Comparison of ENCODE assay signal across 13 cellular contexts in the genomic region with DNA sequence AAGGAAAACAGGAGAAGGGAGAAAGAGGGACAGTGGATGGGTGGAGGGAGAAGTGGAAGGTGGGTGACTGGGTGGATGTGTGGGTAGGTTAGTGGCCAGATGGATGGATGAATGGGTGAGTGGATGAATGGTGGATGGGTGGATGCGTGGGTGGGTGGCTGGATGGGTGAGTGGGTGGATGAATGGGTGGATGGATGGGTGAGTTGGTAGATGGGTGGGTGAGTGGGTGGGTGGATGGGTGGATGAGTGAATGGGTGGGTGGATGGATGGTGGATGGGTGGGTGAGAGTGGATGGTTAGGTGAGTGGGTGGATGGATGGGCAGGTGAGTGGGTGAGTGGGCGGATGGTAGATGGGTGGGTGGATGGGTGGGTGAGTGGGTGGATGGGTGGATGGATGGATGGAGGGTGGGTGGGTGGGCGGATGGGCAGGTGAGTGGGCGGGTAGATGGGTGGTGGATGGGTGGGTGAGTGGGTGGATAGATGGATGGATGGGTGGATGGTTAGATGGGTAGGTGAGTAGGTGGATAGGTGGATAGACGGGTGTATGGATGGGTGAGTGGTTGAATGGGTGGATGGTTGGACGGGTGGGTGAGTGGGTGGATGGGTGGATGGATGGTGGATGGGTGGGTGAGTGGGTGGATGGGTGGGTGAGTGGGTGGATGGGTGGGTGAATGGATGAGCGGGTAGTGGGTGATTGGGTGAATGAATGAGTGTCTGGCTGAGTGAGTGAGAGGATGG. TPM values are rescaled to one million over a fixed set of nuclear protein-coding genes. Genes with fewer than 3 reads are reported as not detected.
DNase-seq lines count a peak whose midpoint lies in the region; ATAC-seq, FAIRE-seq and TF ChIP-seq lines count a peak whose summit lies in the region.
"Had no signal": no experiment of that assay in that cellular context is flagged by ENCODE, and none has a peak within 500 bp of the region (broad histone marks: within the 10 kb centered on the region; RNA-seq: fewer than 3 reads in every experiment).

No MANE protein-coding gene starts in this region.

- H3K4me1 ChIP-seq in CD4-positive, alpha-beta memory T cell (ENCODE audit: insufficient read depth, low read length) = peaks cover 20% of the 10 kb centered on the region
- H3K4me1 ChIP-seq: psoas muscle had no signal

- no peak overlapping the region for H3K27ac Mint-ChIP-seq in CD4-positive, alpha-beta memory T cell
- H3K27ac Mint-ChIP-seq in naive thymus-derived CD8-positive, alpha-beta T cell = no peak overlapping the region

- H3K27ac ChIP-seq in CD4-positive, alpha-beta memory T cell (ENCODE audit: low read depth, low read length) = no peak overlapping the region
- H3K27ac ChIP-seq in coronary artery (no peak overlapping the region), RWPE1 (no peak overlapping the region)
- H3K27ac ChIP-seq: psoas muscle had no signal

- FAIRE-seq in HTR-8/SVneo (lab: Jason Lieb, UNC) = peak; percentile 74

- H3K36me3 ChIP-seq in CD4-positive, alpha-beta memory T cell (ENCODE audit: insufficient read depth, low read length) = no peaks in the 10 kb centered on the region

- no peaks in the 10 kb centered on the region for H3K27me3 ChIP-seq in CD4-positive, alpha-beta memory T cell (ENCODE audit: insufficient read depth, low read length)

- peaks cover 8 to 20% (median 14%) of the 10 kb centered on the region in 4 donors for H3K4me1 Mint-ChIP-seq in CD4-positive, alpha-beta memory T cell
- peaks cover 5 to 15% (median 9%) of the 10 kb centered on the region in 4 donors for H3K4me1 Mint-ChIP-seq in naive thymus-derived CD8-positive, alpha-beta T cell

- CTCF ChIA-PET in CD4-positive, alpha-beta memory T cell (lab: Charles Lee; ENCODE audit: partially characterized antibody) = interaction anchor here (1.0 kb wide), 1 partner anchor 14 kb away, joined by 4 read pairs; no protein-coding TSS in a partner anchor
- CTCF ChIA-PET in RWPE1 (lab: Yijun Ruan, JAX) = no interaction called here

- peak overlapping the region in 7 of 8 donors; percentile 17 to 77 (median 63) for H3K4me3 Mint-ChIP-seq in CD4-positive, alpha-beta memory T cell
- H3K4me3 Mint-ChIP-seq in naive thymus-derived CD8-positive, alpha-beta T cell = peak overlapping the region in 7 of 10 donors; percentile 16 to 70 (median 36)

- H3K36me3 Mint-ChIP-seq in CD4-positive, alpha-beta memory T cell = no peaks in the 10 kb centered on the region
- peaks cover 0 to 2% (median 0%) of the 10 kb centered on the region in 3 donors for H3K36me3 Mint-ChIP-seq in naive thymus-derived CD8-positive, alpha-beta T cell

- intact Hi-C loops in CD4-positive, alpha-beta memory T cell (cut with micrococcal nuclease) = no loop called here

- no peak for ATAC-seq in naive thymus-derived CD8-positive, alpha-beta T cell
- ATAC-seq in HG03469 (IDR thresholded peaks at IDR 0.05; ENCODE audit: unreplicated experiment) (no peak), GM19397 (IDR thresholded peaks at IDR 0.05; ENCODE audit: unreplicated experiment) (no peak)
- ATAC-seq: psoas muscle, Right ventricle myocardium inferior had no signal

- TF ChIP-seq CTCF in coronary artery (IDR thresholded peaks at IDR 0.05) (no peak), RWPE1 (conservative IDR thresholded peaks at IDR 0.05; ENCODE audit: low read depth) (no peak)

- no peak for DNase-seq in CD4-positive, alpha-beta memory T cell
- no peak for DNase-seq in HTR-8/SVneo (ENCODE audit: insufficient read length, low spot score)
- DNase-seq in coronary artery (ENCODE audit: low spot score) = no peak
- no peak for DNase-seq in naive thymus-derived CD8-positive, alpha-beta T cell
- no peak for DNase-seq in activated effector memory CD4-positive, alpha-beta T cell treated with Interleukin-2 at 50 U/mL for 16 hours
- DNase-seq in RWPE1 (ENCODE audit: low spot score) = no peak
- DNase-seq: AML-193, Karpas-422, NCI-H1694 treated with DMSO at 0.1 percent for 48 hours, psoas muscle had no signal

- peaks cover 0 to 3% (median 0%) of the 10 kb centered on the region in 8 donors for H3K9me3 Mint-ChIP-seq in CD4-positive, alpha-beta memory T cell
- H3K9me3 Mint-ChIP-seq in naive thymus-derived CD8-positive, alpha-beta T cell = no peaks in the 10 kb centered on the region

- no peaks in the 10 kb centered on the region for H3K9me3 ChIP-seq in CD4-positive, alpha-beta memory T cell (ENCODE audit: control insufficient read depth in 1 of 2, low read length in 2 of 2)
- H3K9me3 ChIP-seq: psoas muscle had no signal

- POLR2A ChIA-PET in CD4-positive, alpha-beta memory T cell (lab: Charles Lee; ENCODE audit: partially characterized antibody) = interaction anchor here (0.6 kb wide), 1 partner anchor 60 kb away, joined by 3 read pairs; no protein-coding TSS in a partner anchor
- POLR2A ChIA-PET in naive thymus-derived CD8-positive, alpha-beta T cell (lab: Charles Lee) = no interaction called here
- POLR2A ChIA-PET in RWPE1 (lab: Yijun Ruan, JAX; ENCODE audit: low non-redundant PET) = no interaction called here

- peaks cover 8 to 10% of the 10 kb centered on the region in 2 donors for H3K27me3 Mint-ChIP-seq in CD4-positive, alpha-beta memory T cell
- peaks cover 2 to 24% (median 10%) of the 10 kb centered on the region in 5 donors for H3K27me3 Mint-ChIP-seq in naive thymus-derived CD8-positive, alpha-beta T cell

- peak overlapping the region in 1 of 2 donors; percentile 44 for H3K4me3 ChIP-seq in CD4-positive, alpha-beta memory T cell (ENCODE audit: low read length in 2 of 2)
- peak overlapping the region; percentile 62 for H3K4me3 ChIP-seq in coronary artery

RNA-seq across cellular contexts. Expression of gene MARVELD3, which starts 0.7 kb away (rescaled TPM):
- not detected for total RNA-seq in CD4-positive, alpha-beta memory T cell
- polyA plus RNA-seq in CD4-positive, alpha-beta memory T cell = not detected
- total RNA-seq in naive thymus-derived CD8-positive, alpha-beta T cell = not detected
- under 1 TPM in 1 of 3 donors, not detected in 2; 0.06 TPM for polyA plus RNA-seq in naive thymus-derived CD8-positive, alpha-beta T cell
- total RNA-seq: psoas muscle, Right ventricle myocardium inferior had no signal

RNA-seq across cellular contexts. Expression of gene TAT, which starts 48.4 kb away (rescaled TPM):
- not detected for total RNA-seq in CD4-positive, alpha-beta memory T cell
- polyA plus RNA-seq in CD4-positive, alpha-beta memory T cell = not detected
- not detected for total RNA-seq in naive thymus-derived CD8-positive, alpha-beta T cell
- polyA plus RNA-seq in naive thymus-derived CD8-positive, alpha-beta T cell = not detected
- total RNA-seq: Right ventricle myocardium inferior had no signal
- polyA plus RNA-seq: psoas muscle had no signal
